Comparison of ENCODE assay signal across 13 cellular contexts in the genomic region with DNA sequence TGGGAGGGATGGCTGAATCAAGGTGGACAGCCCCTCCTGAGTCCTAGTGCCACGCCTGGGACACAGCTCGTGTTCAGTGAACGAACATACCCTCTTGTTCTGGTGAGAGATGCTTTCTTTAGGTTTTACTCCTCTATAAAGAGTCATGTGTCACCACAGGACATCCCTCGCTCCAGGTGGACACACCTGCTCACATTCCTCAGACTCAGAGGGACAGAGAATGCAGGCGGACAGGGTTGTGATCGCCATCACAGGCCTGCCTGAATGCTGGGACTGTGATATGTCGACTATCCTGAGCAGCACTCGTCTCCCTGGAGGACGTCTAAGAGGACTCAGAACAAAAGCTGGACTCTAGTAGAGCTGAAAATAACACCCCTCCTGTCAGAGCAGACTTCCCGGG.
"Had no signal": no experiment of that assay in that cellular context is flagged by ENCODE, and none has a peak within 500 bp of the region (broad histone marks: within the 10 kb centered on the region; RNA-seq: fewer than 3 reads in every experiment).

No MANE protein-coding gene starts in this region.

- DNase-seq: activated CD4-positive, alpha-beta T cell treated with anti-CD3 and anti-CD28 coated beads, Interleukin-2, amount 50 U/mL, for 1 hour; activated T-cell treated with anti-CD3 and anti-CD28 coated beads, Interleukin-2, amount 50 U/mL, for 24 hours; anterior cingulate cortex; brain microvascular endothelial cell; cerebellar nuclear complex; effector memory CD8-positive, alpha-beta T cell; heart left ventricle; left colon; lower lobe of right lung; midbrain; stimulated activated CD4-positive, alpha-beta T cell treated with anti-CD3 and anti-CD28 coated beads, Interleukin-2, amount 100 ng/mL, for 24 hours; uterus had no signal

- H3K36me3 ChIP-seq: brain microvascular endothelial cell, lower lobe of right lung, uterus had no signal

- H3K9me3 ChIP-seq: heart left ventricle, lower lobe of right lung, uterus had no signal

- H3K27ac ChIP-seq: brain microvascular endothelial cell, heart left ventricle, lower lobe of right lung, parathyroid adenoma, uterus had no signal

- H3K27me3 ChIP-seq: brain microvascular endothelial cell, heart left ventricle, uterus had no signal

- H3K79me2 ChIP-seq: parathyroid adenoma had no signal

- H3K4me1 ChIP-seq: heart left ventricle, lower lobe of right lung, parathyroid adenoma, uterus had no signal

- H3K4me3 ChIP-seq: heart left ventricle, lower lobe of right lung, uterus had no signal

- H3K9ac ChIP-seq: parathyroid adenoma had no signal

- H2AFZ ChIP-seq: parathyroid adenoma had no signal
